Comparison of ENCODE assay signal across 1 cellular context in genomic region chr1:211639500-211640361, GRCh38.
A peak's percentile ranks its signal among the peaks of the same experiment; 100 is the strongest.
TF ChIP-seq lines count a peak whose summit lies in the region.

No MANE protein-coding gene starts in this region.

TF ChIP-seq in HepG2, 621 proteins besides CTCF, POLR2A, EP300 and RAD21 (continued from another document):
- TF ChIP-seq FOXP1 (IDR thresholded peaks at IDR 0.05) = no peak
- TF ChIP-seq FOXP1 (CRISPR knock-in tag; IDR thresholded peaks at IDR 0.05) = no peak
- TF ChIP-seq NR1H2 (CRISPR knock-in tag; IDR thresholded peaks at IDR 0.05; ENCODE audit: borderline replicate concordance, low read depth) = no peak
- TF ChIP-seq U2AF1 (optimal IDR thresholded peaks at IDR 0.05; ENCODE audit: low read depth, low read length) = no peak
- no peak for TF ChIP-seq ZBTB37 (CRISPR knock-in tag; IDR thresholded peaks at IDR 0.05)
- TF ChIP-seq ZBTB14 (CRISPR knock-in tag; IDR thresholded peaks at IDR 0.05) = no peak
- TF ChIP-seq ZNF12 (CRISPR knock-in tag; IDR thresholded peaks at IDR 0.05) = no peak
- no peak for TF ChIP-seq ZNF772 (CRISPR knock-in tag; IDR thresholded peaks at IDR 0.05)
- TF ChIP-seq ZNF552 (CRISPR knock-in tag; IDR thresholded peaks at IDR 0.05; ENCODE audit: borderline replicate concordance) = no peak
- no peak for TF ChIP-seq PRDM15 (CRISPR knock-in tag; IDR thresholded peaks at IDR 0.05)
- TF ChIP-seq MAFK (conservative IDR thresholded peaks at IDR 0.05 in 1 of 2, IDR thresholded peaks at IDR 0.05 in 1 of 2; ENCODE audit: low read length in 2 of 2) = no peak
- TF ChIP-seq ZNF878 (CRISPR knock-in tag; IDR thresholded peaks at IDR 0.05) = no peak
- peak; percentile 33; the same call in 1 of the 2 replicates for TF ChIP-seq ZNF768 (CRISPR knock-in tag; IDR thresholded peaks at IDR 0.05)
- TF ChIP-seq STAT6 (CRISPR knock-in tag; IDR thresholded peaks at IDR 0.05; ENCODE audit: borderline replicate concordance) = no peak
- TF ChIP-seq CBX5 (CRISPR knock-in tag; IDR thresholded peaks at IDR 0.05; ENCODE audit: borderline replicate concordance) = no peak
- no peak for TF ChIP-seq SMAD9 (CRISPR knock-in tag; IDR thresholded peaks at IDR 0.05)
- TF ChIP-seq ZNF563 (CRISPR knock-in tag; IDR thresholded peaks at IDR 0.05) = no peak
- no peak for TF ChIP-seq ZNF678 (CRISPR knock-in tag; IDR thresholded peaks at IDR 0.05)
- TF ChIP-seq MIER2 (CRISPR knock-in tag; IDR thresholded peaks at IDR 0.05) = no peak
- TF ChIP-seq PPARG (CRISPR knock-in tag; conservative IDR thresholded peaks at IDR 0.05) = no peak
- TF ChIP-seq SMARCC2 (IDR thresholded peaks at IDR 0.05) = no peak
- TF ChIP-seq GFI1 (CRISPR knock-in tag; IDR thresholded peaks at IDR 0.05; ENCODE audit: borderline replicate concordance) = peak; percentile 67; the same call in 1 of the 2 replicates
- TF ChIP-seq AKNA (CRISPR knock-in tag; IDR thresholded peaks at IDR 0.05; ENCODE audit: borderline replicate concordance) = no peak
- peak; percentile 83 for TF ChIP-seq ZNF652 (CRISPR knock-in tag; IDR thresholded peaks at IDR 0.05; ENCODE audit: borderline replicate concordance, low read depth)
- TF ChIP-seq NFE2 (CRISPR knock-in tag; IDR thresholded peaks at IDR 0.05) = no peak
- no peak for TF ChIP-seq ZNF20 (CRISPR knock-in tag; IDR thresholded peaks at IDR 0.05)
- peak; percentile 59; the same call in 1 of the 2 replicates for TF ChIP-seq FOSL2 (CRISPR knock-in tag; IDR thresholded peaks at IDR 0.05)
- no peak for TF ChIP-seq PHB2 (IDR thresholded peaks at IDR 0.05; ENCODE audit: partially characterized antibody)
